Comparison of ENCODE assay signal across 36 cellular contexts in the genomic region with DNA sequence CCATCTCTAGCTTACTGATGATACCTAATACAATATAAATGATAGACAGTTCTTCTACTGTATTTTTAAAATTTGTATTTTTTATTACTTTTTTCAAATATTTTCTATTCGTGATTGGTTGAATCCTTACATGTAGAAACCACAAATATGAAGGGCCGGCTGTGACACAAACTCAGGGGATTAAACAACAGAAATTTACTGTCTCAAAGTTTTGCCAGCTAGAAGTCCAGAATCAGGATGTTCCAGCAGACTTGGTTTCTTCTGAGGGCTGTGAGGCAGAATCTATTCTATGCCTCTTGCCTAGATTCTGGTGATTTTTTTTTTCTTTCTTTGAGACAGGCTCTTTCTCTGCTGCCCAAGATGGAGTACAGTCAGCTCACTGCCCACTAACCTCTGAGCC. TPM values are rescaled to one million over a fixed set of nuclear protein-coding genes. Genes with fewer than 3 reads are reported as not detected.
"Had no signal": no experiment of that assay in that cellular context is flagged by ENCODE, and none has a peak within 500 bp of the region (broad histone marks: within the 10 kb centered on the region; RNA-seq: fewer than 3 reads in every experiment).

No MANE protein-coding gene starts in this region.

- ATAC-seq: activated CD4-positive, alpha-beta T cell treated with anti-CD3 and anti-CD28 coated beads for 36 hours; activated CD4-positive, CD25-positive, alpha-beta regulatory T cell treated with anti-CD3 and anti-CD28 coated beads, Interleukin-2, amount 50 U/mL, for 24 hours; activated naive CD4-positive, alpha-beta T cell treated with anti-CD3 and anti-CD28 coated beads, Interleukin-2, amount 50 U/mL, for 72 hours; activated T-cell treated with anti-CD3 and anti-CD28 coated beads, Interleukin-2, amount 50 U/mL, for 4 hours; PC-3; WTC11 had no signal

- DNase-seq: activated CD4-positive, alpha-beta memory T cell treated with anti-CD3 and anti-CD28 coated beads for 36 hours; activated CD4-positive, alpha-beta T cell treated with anti-CD3 and anti-CD28 coated beads for 36 hours; activated CD4-positive, alpha-beta T cell treated with anti-CD3 and anti-CD28 coated beads, Interleukin-2, amount 50 U/mL, for 1 hour; activated CD8-positive, alpha-beta memory T cell treated with anti-CD3 and anti-CD28 coated beads, Interleukin-2, amount 50 U/mL, for 4 hours; activated gamma-delta T cell treated with Interleukin-2 at 50 U/mL for 16 hours; activated naive CD4-positive, alpha-beta T cell treated with anti-CD3 and anti-CD28 coated beads for 36 hours; activated T-cell treated with anti-CD3 and anti-CD28 coated beads for 4 hours; activated T-cell treated with anti-CD3 and anti-CD28 coated beads, Interleukin-2, amount 50 U/mL, for 4 hours; adrenal gland; anterior cingulate cortex; central memory CD4-positive, alpha-beta T cell; Kasumi-1; KG1; NCI-H1105; NCI-H1417 treated with DMSO at 0.1 percent for 48 hours; NCI-H187 treated with DMSO at 0.1 percent for 48 hours; NCI-H2081; NCI-H2171 treated with DMSO at 0.1 percent for 48 hours; NCI-H2227 treated with DMSO at 0.1 percent for 48 hours; NCI-H446; NCI-H510A treated with DMSO at 0.1 percent for 48 hours; NCI-H526 treated with DMSO at 0.1 percent for 48 hours; NCI-H774; PC-3; Peyer's patch; RPMI8226; SHP77 treated with DMSO at 0.1 percent for 48 hours; SK-N-SH had no signal

- H3K4me1 ChIP-seq: adrenal gland, Peyer's patch, SJSA1 had no signal

- H3K4me3 Mint-ChIP-seq: activated CD4-positive, alpha-beta memory T cell treated with anti-CD3 and anti-CD28 coated beads for 36 hours; activated CD4-positive, alpha-beta T cell treated with anti-CD3 and anti-CD28 coated beads for 36 hours; activated naive CD4-positive, alpha-beta T cell treated with anti-CD3 and anti-CD28 coated beads for 36 hours; activated T-cell treated with anti-CD3 and anti-CD28 coated beads, Interleukin-2, amount 50 U/mL, for 4 hours; activated T-helper 1 cell treated with anti-CD3 and anti-CD28 coated beads, Interleukin-12 subunit alpha, Interleukin-12 subunit beta, Interleukin-2, Interleukin-4 antibody, amounts not matched to agents 30 ng/mL and 10 ng/mL and 1 ng/mL, durations not matched to agents 14 hours and 24 hours and 36 hours; brain; T-helper 1 cell treated with Interleukin-12 subunit alpha and Interleukin-12 subunit beta and Interleukin-4 antibody, amounts not matched to agents 30 μg/mL and 1 μg/mL, for 36 hours; T-helper 2 cell treated with Interferon-gamma antibody and Interleukin-4, amounts not matched to agents 5 μg/mL and 100 μg/mL, for 36 hours; WTC11 had no signal

- H3K27me3 ChIP-seq: Peyer's patch, SJSA1 had no signal

- H3K4me3 ChIP-seq: adrenal gland, Peyer's patch, SJSA1 had no signal

- H3K4me1 Mint-ChIP-seq: activated CD4-positive, alpha-beta T cell treated with anti-CD3 and anti-CD28 coated beads for 36 hours; brain had no signal

- H3K9me3 ChIP-seq: adrenal gland, Peyer's patch, SJSA1, SK-N-SH had no signal

- H3K36me3 ChIP-seq: adrenal gland, Peyer's patch, SJSA1 had no signal

- H3K9ac ChIP-seq: SK-N-SH had no signal

- H3K27ac ChIP-seq: adrenal gland, Peyer's patch, SJSA1 had no signal

- H3K36me3 Mint-ChIP-seq: activated CD4-positive, alpha-beta memory T cell treated with anti-CD3 and anti-CD28 coated beads for 36 hours; activated naive CD4-positive, alpha-beta T cell treated with anti-CD3 and anti-CD28 coated beads, Interleukin-2, amount 50 U/mL, for 72 hours; brain; WTC11 had no signal

- H3K4me2 ChIP-seq: SK-N-SH had no signal

- H3K9me3 Mint-ChIP-seq: activated CD4-positive, alpha-beta memory T cell treated with anti-CD3 and anti-CD28 coated beads for 36 hours; activated naive CD4-positive, alpha-beta T cell treated with anti-CD3 and anti-CD28 coated beads for 36 hours; activated naive CD4-positive, alpha-beta T cell treated with anti-CD3 and anti-CD28 coated beads, Interleukin-2, amount 50 U/mL, for 72 hours; activated T-cell treated with anti-CD3 and anti-CD28 coated beads, Interleukin-2, amount 50 U/mL, for 4 hours; activated T-helper 1 cell treated with anti-CD3 and anti-CD28 coated beads, Interleukin-12 subunit alpha, Interleukin-12 subunit beta, Interleukin-2, Interleukin-4 antibody, amounts not matched to agents 30 ng/mL and 10 ng/mL and 1 ng/mL, durations not matched to agents 14 hours and 24 hours and 36 hours; T-helper 1 cell treated with Interleukin-12 subunit alpha and Interleukin-12 subunit beta and Interleukin-4 antibody, amounts not matched to agents 30 μg/mL and 1 μg/mL, for 36 hours; T-helper 2 cell treated with Interferon-gamma antibody and Interleukin-4, amounts not matched to agents 5 μg/mL and 100 μg/mL, for 36 hours; WTC11 had no signal

- H3K27ac Mint-ChIP-seq: activated CD4-positive, alpha-beta memory T cell treated with anti-CD3 and anti-CD28 coated beads for 36 hours; activated CD4-positive, alpha-beta T cell treated with anti-CD3 and anti-CD28 coated beads for 36 hours; activated naive CD4-positive, alpha-beta T cell treated with anti-CD3 and anti-CD28 coated beads for 36 hours; activated naive CD4-positive, alpha-beta T cell treated with anti-CD3 and anti-CD28 coated beads, Interleukin-2, amount 50 U/mL, for 72 hours; activated T-helper 1 cell treated with anti-CD3 and anti-CD28 coated beads, Interleukin-12 subunit alpha, Interleukin-12 subunit beta, Interleukin-2, Interleukin-4 antibody, amounts not matched to agents 30 ng/mL and 10 ng/mL and 1 ng/mL, durations not matched to agents 14 hours and 24 hours and 36 hours; brain; T-helper 1 cell treated with Interleukin-12 subunit alpha and Interleukin-12 subunit beta and Interleukin-4 antibody, amounts not matched to agents 30 μg/mL and 1 μg/mL, for 36 hours; T-helper 2 cell treated with Interferon-gamma antibody and Interleukin-4, amounts not matched to agents 5 μg/mL and 100 μg/mL, for 36 hours; WTC11 had no signal

RNA-seq across cellular contexts. Expression of a gene that starts 13.8 kb away (rescaled TPM):
- total RNA-seq: activated CD4-positive, alpha-beta memory T cell treated with anti-CD3 and anti-CD28 coated beads for 36 hours; activated CD4-positive, alpha-beta T cell treated with anti-CD3 and anti-CD28 coated beads for 36 hours; activated naive CD4-positive, alpha-beta T cell treated with anti-CD3 and anti-CD28 coated beads for 36 hours; activated naive CD4-positive, alpha-beta T cell treated with anti-CD3 and anti-CD28 coated beads, Interleukin-2, amount 50 U/mL, for 72 hours; activated T-cell treated with anti-CD3 and anti-CD28 coated beads, Interleukin-2, amount 50 U/mL, for 4 hours; activated T-helper 1 cell treated with anti-CD3 and anti-CD28 coated beads, Interleukin-12 subunit alpha, Interleukin-12 subunit beta, Interleukin-2, Interleukin-4 antibody, amounts not matched to agents 30 ng/mL and 10 ng/mL and 1 ng/mL, durations not matched to agents 14 hours and 24 hours and 36 hours; SJSA1 had no signal
- polyA plus RNA-seq: SK-N-SH had no signal

RNA-seq across cellular contexts. Expression of a gene that starts 14.1 kb away (rescaled TPM):
- total RNA-seq: activated CD4-positive, alpha-beta memory T cell treated with anti-CD3 and anti-CD28 coated beads for 36 hours; activated CD4-positive, alpha-beta T cell treated with anti-CD3 and anti-CD28 coated beads for 36 hours; activated naive CD4-positive, alpha-beta T cell treated with anti-CD3 and anti-CD28 coated beads for 36 hours; activated naive CD4-positive, alpha-beta T cell treated with anti-CD3 and anti-CD28 coated beads, Interleukin-2, amount 50 U/mL, for 72 hours; activated T-cell treated with anti-CD3 and anti-CD28 coated beads, Interleukin-2, amount 50 U/mL, for 4 hours; activated T-helper 1 cell treated with anti-CD3 and anti-CD28 coated beads, Interleukin-12 subunit alpha, Interleukin-12 subunit beta, Interleukin-2, Interleukin-4 antibody, amounts not matched to agents 30 ng/mL and 10 ng/mL and 1 ng/mL, durations not matched to agents 14 hours and 24 hours and 36 hours; PC-3; SJSA1 had no signal
- polyA plus RNA-seq: SK-N-SH had no signal

RNA-seq across cellular contexts. Expression of a gene that starts 23.1 kb away (rescaled TPM):
- total RNA-seq: activated CD4-positive, alpha-beta memory T cell treated with anti-CD3 and anti-CD28 coated beads for 36 hours; activated CD4-positive, alpha-beta T cell treated with anti-CD3 and anti-CD28 coated beads for 36 hours; activated naive CD4-positive, alpha-beta T cell treated with anti-CD3 and anti-CD28 coated beads for 36 hours; activated naive CD4-positive, alpha-beta T cell treated with anti-CD3 and anti-CD28 coated beads, Interleukin-2, amount 50 U/mL, for 72 hours; activated T-cell treated with anti-CD3 and anti-CD28 coated beads, Interleukin-2, amount 50 U/mL, for 4 hours; activated T-helper 1 cell treated with anti-CD3 and anti-CD28 coated beads, Interleukin-12 subunit alpha, Interleukin-12 subunit beta, Interleukin-2, Interleukin-4 antibody, amounts not matched to agents 30 ng/mL and 10 ng/mL and 1 ng/mL, durations not matched to agents 14 hours and 24 hours and 36 hours; PC-3; SJSA1 had no signal
- polyA plus RNA-seq: SK-N-SH had no signal

RNA-seq across cellular contexts. Expression of a gene that starts 57.0 kb away (rescaled TPM):
- total RNA-seq: activated CD4-positive, alpha-beta memory T cell treated with anti-CD3 and anti-CD28 coated beads for 36 hours; activated CD4-positive, alpha-beta T cell treated with anti-CD3 and anti-CD28 coated beads for 36 hours; activated naive CD4-positive, alpha-beta T cell treated with anti-CD3 and anti-CD28 coated beads for 36 hours; activated naive CD4-positive, alpha-beta T cell treated with anti-CD3 and anti-CD28 coated beads, Interleukin-2, amount 50 U/mL, for 72 hours; activated T-cell treated with anti-CD3 and anti-CD28 coated beads, Interleukin-2, amount 50 U/mL, for 4 hours; activated T-helper 1 cell treated with anti-CD3 and anti-CD28 coated beads, Interleukin-12 subunit alpha, Interleukin-12 subunit beta, Interleukin-2, Interleukin-4 antibody, amounts not matched to agents 30 ng/mL and 10 ng/mL and 1 ng/mL, durations not matched to agents 14 hours and 24 hours and 36 hours; SJSA1; WTC11 had no signal
